ENCODE assay signal across 27 cellular contexts in genomic region chr5:168899264-168899663, GRCh38.
"Had no signal": no experiment of that assay in that cellular context is flagged by ENCODE, and none has a peak within 500 bp of the region (broad histone marks: within the 10 kb centered on the region; RNA-seq: fewer than 3 reads in every experiment).

No MANE protein-coding gene starts in this region.

- H3K9me3 Mint-ChIP-seq: activated CD4-positive, alpha-beta memory T cell treated with anti-CD3 and anti-CD28 coated beads for 36 hours; activated CD4-positive, alpha-beta T cell treated with anti-CD3 and anti-CD28 coated beads, Interleukin-2, amount 10 ng/mL, durations not matched to agents 24 days and 14 days; activated naive CD4-positive, alpha-beta T cell treated with anti-CD3 and anti-CD28 coated beads for 36 hours; activated naive CD4-positive, alpha-beta T cell treated with anti-CD3 and anti-CD28 coated beads, Interleukin-2, amount 50 U/mL, for 72 hours; activated naive CD8-positive, alpha-beta T cell treated with anti-CD3 and anti-CD28 coated beads, Interleukin-2, amount 10 ng/mL, durations not matched to agents 7 days and 5 days; activated T-helper 1 cell treated with anti-CD3 and anti-CD28 coated beads, Interleukin-12 subunit alpha, Interleukin-12 subunit beta, Interleukin-2, Interleukin-4 antibody, amounts not matched to agents 30 ng/mL and 10 ng/mL and 1 ng/mL, durations not matched to agents 14 hours and 24 hours and 36 hours; activated T-helper 2 cell treated with anti-CD3 and anti-CD28 coated beads, Interferon-gamma antibody, Interleukin-2, Interleukin-4, amounts not matched to agents 10 μg/mL and 5 μg/mL and 100 μg/mL, durations not matched to agents 14 hours and 24 hours and 36 hours; central memory CD8-positive, alpha-beta T cell had no signal

- DNase-seq: activated CD4-positive, alpha-beta memory T cell treated with anti-CD3 and anti-CD28 coated beads for 36 hours; activated CD4-positive, alpha-beta T cell treated with anti-CD3 and anti-CD28 coated beads for 36 hours; activated CD4-positive, alpha-beta T cell treated with anti-CD3 and anti-CD28 coated beads, Interleukin-2, amount 10 ng/mL, durations not matched to agents 24 days and 14 days; activated CD4-positive, CD25-positive, alpha-beta regulatory T cell; activated CD4-positive, CD25-positive, alpha-beta regulatory T cell treated with anti-CD3 and anti-CD28 coated beads, Interleukin-2, amount 50 U/mL, for 72 hours; activated CD8-positive, alpha-beta memory T cell treated with anti-CD3 and anti-CD28 coated beads, Interleukin-2, amount 10 ng/mL, durations not matched to agents 7 days and 5 days; activated CD8-positive, alpha-beta memory T cell treated with anti-CD3 and anti-CD28 coated beads, Interleukin-2, amount 50 U/mL, for 4 hours; activated CD8-positive, alpha-beta T cell treated with anti-CD3 and anti-CD28 coated beads, Interleukin-2, amount 10 ng/mL, durations not matched to agents 7 days and 5 days; activated effector memory CD4-positive, alpha-beta T cell treated with anti-CD3 and anti-CD28 coated beads, Interleukin-2, amount 50 U/mL, for 16 hours; activated naive CD4-positive, alpha-beta T cell treated with anti-CD3 and anti-CD28 coated beads for 36 hours; activated naive CD8-positive, alpha-beta T cell treated with anti-CD3 and anti-CD28 coated beads, Interleukin-2, amount 10 ng/mL, durations not matched to agents 7 days and 5 days; activated T-cell treated with anti-CD3 and anti-CD28 coated beads, Interleukin-2, amount 50 U/mL, for 1 hour; activated T-cell treated with anti-CD3 and anti-CD28 coated beads, Interleukin-2, amount 50 U/mL, for 48 hours; anterior cingulate cortex; brain microvascular endothelial cell; dermis blood vessel endothelial cell; effector CD4-positive, alpha-beta T cell; esophagus squamous epithelium; foreskin melanocyte; heart right ventricle had no signal

- H3K27ac ChIP-seq: brain microvascular endothelial cell, coronary artery, epithelial cell of prostate, esophagus squamous epithelium, gastroesophageal sphincter, heart right ventricle had no signal

- H3K36me3 Mint-ChIP-seq: activated CD4-positive, alpha-beta memory T cell treated with anti-CD3 and anti-CD28 coated beads for 36 hours; activated CD8-positive, alpha-beta memory T cell treated with anti-CD3 and anti-CD28 coated beads, Interleukin-2, amount 10 ng/mL, durations not matched to agents 7 days and 5 days; activated naive CD4-positive, alpha-beta T cell treated with anti-CD3 and anti-CD28 coated beads, Interleukin-2, amount 50 U/mL, for 72 hours; activated naive CD8-positive, alpha-beta T cell treated with anti-CD3 and anti-CD28 coated beads, Interleukin-2, amount 10 ng/mL, durations not matched to agents 7 days and 5 days had no signal

- H3K27ac Mint-ChIP-seq: activated CD4-positive, alpha-beta memory T cell treated with anti-CD3 and anti-CD28 coated beads for 36 hours; activated CD4-positive, alpha-beta T cell treated with anti-CD3 and anti-CD28 coated beads for 36 hours; activated CD4-positive, alpha-beta T cell treated with anti-CD3 and anti-CD28 coated beads, Interleukin-2, amount 10 ng/mL, durations not matched to agents 24 days and 14 days; activated CD8-positive, alpha-beta memory T cell treated with anti-CD3 and anti-CD28 coated beads, Interleukin-2, amount 10 ng/mL, durations not matched to agents 7 days and 5 days; activated CD8-positive, alpha-beta T cell treated with anti-CD3 and anti-CD28 coated beads, Interleukin-2, amount 10 ng/mL, durations not matched to agents 7 days and 5 days; activated naive CD4-positive, alpha-beta T cell treated with anti-CD3 and anti-CD28 coated beads for 36 hours; activated naive CD4-positive, alpha-beta T cell treated with anti-CD3 and anti-CD28 coated beads, Interleukin-2, amount 50 U/mL, for 72 hours; activated naive CD8-positive, alpha-beta T cell treated with anti-CD3 and anti-CD28 coated beads, Interleukin-2, amount 10 ng/mL, durations not matched to agents 7 days and 5 days; activated T-helper 1 cell treated with anti-CD3 and anti-CD28 coated beads, Interleukin-12 subunit alpha, Interleukin-12 subunit beta, Interleukin-2, Interleukin-4 antibody, amounts not matched to agents 30 ng/mL and 10 ng/mL and 1 ng/mL, durations not matched to agents 14 hours and 24 hours and 36 hours had no signal

- H3K4me3 Mint-ChIP-seq: activated CD4-positive, alpha-beta memory T cell treated with anti-CD3 and anti-CD28 coated beads for 36 hours; activated CD4-positive, alpha-beta T cell treated with anti-CD3 and anti-CD28 coated beads for 36 hours; activated CD4-positive, alpha-beta T cell treated with anti-CD3 and anti-CD28 coated beads, Interleukin-2, amount 10 ng/mL, durations not matched to agents 24 days and 14 days; activated CD8-positive, alpha-beta memory T cell treated with anti-CD3 and anti-CD28 coated beads, Interleukin-2, amount 10 ng/mL, durations not matched to agents 7 days and 5 days; activated CD8-positive, alpha-beta T cell treated with anti-CD3 and anti-CD28 coated beads, Interleukin-2, amount 10 ng/mL, durations not matched to agents 7 days and 5 days; activated naive CD4-positive, alpha-beta T cell treated with anti-CD3 and anti-CD28 coated beads for 36 hours; activated naive CD8-positive, alpha-beta T cell treated with anti-CD3 and anti-CD28 coated beads, Interleukin-2, amount 10 ng/mL, durations not matched to agents 7 days and 5 days; activated T-helper 1 cell treated with anti-CD3 and anti-CD28 coated beads, Interleukin-12 subunit alpha, Interleukin-12 subunit beta, Interleukin-2, Interleukin-4 antibody, amounts not matched to agents 30 ng/mL and 10 ng/mL and 1 ng/mL, durations not matched to agents 14 hours and 24 hours and 36 hours; central memory CD8-positive, alpha-beta T cell had no signal

- H3K4me3 ChIP-seq: coronary artery, esophagus squamous epithelium, gastroesophageal sphincter, heart right ventricle had no signal

- H3K36me3 ChIP-seq: brain microvascular endothelial cell, esophagus squamous epithelium, gastroesophageal sphincter, heart right ventricle had no signal

- H3K4me1 ChIP-seq: esophagus squamous epithelium, gastroesophageal sphincter, heart right ventricle had no signal

- H3K9me3 ChIP-seq: esophagus squamous epithelium, gastroesophageal sphincter, heart right ventricle had no signal

- H3K4me1 Mint-ChIP-seq: activated CD8-positive, alpha-beta memory T cell treated with anti-CD3 and anti-CD28 coated beads, Interleukin-2, amount 10 ng/mL, durations not matched to agents 7 days and 5 days had no signal

- H3K27me3 ChIP-seq: brain microvascular endothelial cell, gastroesophageal sphincter, heart right ventricle had no signal
